ENCODE assay signal across 2 cellular contexts in the genomic region with DNA sequence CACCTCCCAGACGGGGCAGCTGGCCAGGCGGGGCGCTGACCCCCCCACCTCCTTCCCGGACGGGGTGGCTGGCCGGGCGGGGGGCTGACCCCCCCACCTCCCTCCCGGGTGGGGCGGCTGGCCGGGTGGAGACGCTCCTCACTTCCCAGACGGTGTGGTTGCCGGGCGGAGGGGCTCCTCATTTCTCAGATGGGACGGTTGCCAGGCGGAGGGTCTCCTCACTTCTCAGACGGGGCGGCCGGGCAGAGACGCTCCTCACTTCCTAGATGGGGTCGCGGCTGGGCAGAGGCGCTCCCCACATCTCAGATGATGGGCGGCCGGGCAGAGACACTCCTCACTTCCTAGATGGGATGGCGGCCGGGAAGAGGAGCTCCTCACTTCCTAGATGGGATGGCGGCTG. TPM values are rescaled to one million over a fixed set of nuclear protein-coding genes. Genes with fewer than 3 reads are reported as not detected.
"Had no signal": no experiment of that assay in that cellular context is flagged by ENCODE, and none has a peak within 500 bp of the region (broad histone marks: within the 10 kb centered on the region; RNA-seq: fewer than 3 reads in every experiment).

No MANE protein-coding gene starts in this region.

RNA-seq across cellular contexts. Expression of a gene that starts 14.8 kb away (rescaled TPM):
- total RNA-seq: G401, GM12878 had no signal
- polyA plus RNA-seq: GM12878 had no signal

RNA-seq across cellular contexts. Expression of a gene that starts 16.3 kb away (rescaled TPM):
- total RNA-seq: G401, GM12878 had no signal
- polyA plus RNA-seq: GM12878 had no signal

RNA-seq across cellular contexts. Expression of a gene that starts 24.2 kb away (rescaled TPM):
- total RNA-seq: G401, GM12878 had no signal
- polyA plus RNA-seq: GM12878 had no signal

RNA-seq across cellular contexts. Expression of a gene that starts 56.0 kb away (rescaled TPM):
- total RNA-seq: G401, GM12878 had no signal
- polyA plus RNA-seq: GM12878 had no signal

RNA-seq across cellular contexts. Expression of a gene that starts 59.0 kb away (rescaled TPM):
- total RNA-seq: G401, GM12878 had no signal
- polyA plus RNA-seq: GM12878 had no signal
